8 cellular contexts compared by ENCODE assay signal in genomic region chr3:23810342-23811116, GRCh38. TPM values are rescaled to one million over a fixed set of nuclear protein-coding genes. Genes with fewer than 3 reads are reported as not detected.
DNase-seq lines count a peak whose midpoint lies in the region; ATAC-seq and TF ChIP-seq lines count a peak whose summit lies in the region.

No MANE protein-coding gene starts in this region.

- H3K4me1 ChIP-seq in ascending aorta (peaks cover 0 to 25% of the 10 kb centered on the region in 2 donors), rectal smooth muscle tissue (ENCODE audit: control insufficient read depth, insufficient read depth, low read length) (peaks cover 9% of the 10 kb centered on the region)

- TF ChIP-seq CTCF in 22Rv1 (IDR thresholded peaks at IDR 0.05) = peak; percentile 34
- TF ChIP-seq CTCF in ascending aorta (IDR thresholded peaks at IDR 0.05) = peak in 1 of 3 experiments; percentile 25

- H3K27ac ChIP-seq in 22Rv1 = peak overlapping the region; percentile 25; the same call in 1 of the 2 replicates
- H3K27ac ChIP-seq in ascending aorta = peak overlapping the region; percentile 87
- peak overlapping the region; percentile 82 for H3K27ac ChIP-seq in rectal smooth muscle tissue (ENCODE audit: low read depth, low read length)

- H3K27me3 ChIP-seq in ascending aorta (no peaks in the 10 kb centered on the region), rectal smooth muscle tissue (ENCODE audit: control insufficient read depth, insufficient read depth, low read length) (no peaks in the 10 kb centered on the region)

- peak; percentile 23 for ATAC-seq in GM18498 (IDR thresholded peaks at IDR 0.05; ENCODE audit: unreplicated experiment)
- peak; percentile 30 for ATAC-seq in HG03439 (IDR thresholded peaks at IDR 0.05; ENCODE audit: unreplicated experiment)
- ATAC-seq in GM19467 (IDR thresholded peaks at IDR 0.05; ENCODE audit: unreplicated experiment) = no peak

- peak overlapping the region; percentile 87 to 89 for H3K4me3 ChIP-seq in ascending aorta
- H3K4me3 ChIP-seq in rectal smooth muscle tissue (ENCODE audit: low read length) = peak overlapping the region; percentile 75

- DNase-seq in SW480 (ENCODE audit: low spot score) (peak; percentile 75), ascending aorta (ENCODE audit: low spot score in 2 of 2) (peak in 1 of 2 donors; percentile 72), hepatic stellate cell (ENCODE audit: low spot score) (peak; percentile 70)

- intact Hi-C loops in ascending aorta (cut with DNase I) = no loop called here

- no peaks in the 10 kb centered on the region for H3K36me3 ChIP-seq in ascending aorta
- no peaks in the 10 kb centered on the region for H3K36me3 ChIP-seq in rectal smooth muscle tissue (ENCODE audit: control insufficient read depth, insufficient read depth, low read length)

- peak overlapping the region; percentile 43 for H3K9ac ChIP-seq in rectal smooth muscle tissue (ENCODE audit: low read length)

- no peaks in the 10 kb centered on the region for H3K9me3 ChIP-seq in ascending aorta

RNA-seq across cellular contexts. Expression of gene UBE2E1, which starts 4.8 kb away (rescaled TPM):
- total RNA-seq in ascending aorta = 74.6 TPM

Comparison
In these comparisons a context has a peak if more than half of its experiments do, and no peak if none do; other contexts are left out.
1. H3K27ac ChIP-seq: peak in every context shown above with its lines; median percentile 87 in ascending aorta; 82 in rectal smooth muscle tissue; 25 in 22Rv1.